In the genomic region with DNA sequence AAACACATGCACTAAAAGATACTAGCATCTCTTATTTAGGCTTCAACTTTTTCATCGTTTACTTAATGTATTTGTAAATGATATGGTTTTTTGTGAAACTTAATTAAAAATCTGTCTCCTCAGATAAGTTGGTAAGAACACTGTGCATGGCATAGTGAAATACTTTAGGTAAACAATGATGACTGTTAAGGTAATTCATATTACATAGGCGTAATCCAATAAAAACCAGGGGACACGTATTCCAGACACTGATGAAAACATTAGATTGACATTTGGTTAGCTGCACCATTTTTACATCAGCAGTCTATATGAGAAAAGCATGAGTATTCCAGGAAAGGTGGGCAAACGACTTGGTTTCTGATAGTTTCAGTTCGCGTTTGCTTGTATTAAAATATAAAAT, we compare ENCODE assay signal across 23 cellular contexts.
A peak's percentile ranks its signal among the peaks of the same experiment; 100 is the strongest.
DNase-seq lines count a peak whose midpoint lies in the region; ATAC-seq and TF ChIP-seq lines count a peak whose summit lies in the region.
"Had no signal": no experiment of that assay in that cellular context is flagged by ENCODE, and none has a peak within 500 bp of the region (broad histone marks: within the 10 kb centered on the region; RNA-seq: fewer than 3 reads in every experiment).

No MANE protein-coding gene starts in this region.

- H3K4me1 ChIP-seq in left ventricle myocardium inferior (peaks cover 68% of the 10 kb centered on the region), right atrium auricular region (peaks cover 0 to 49% of the 10 kb centered on the region in 2 donors), ascending aorta (peaks cover 11 to 33% of the 10 kb centered on the region in 2 donors), uterus (peaks cover 4 to 23% of the 10 kb centered on the region in 2 donors), ovary (ENCODE audit: insufficient read depth) (no peaks in the 10 kb centered on the region), osteoblast (ENCODE audit: insufficient read depth, low read length) (peaks cover 29% of the 10 kb centered on the region)

- H2AFZ ChIP-seq in osteoblast (ENCODE audit: low read length) = no peak overlapping the region

- TF ChIP-seq EP300 in ovary (IDR thresholded peaks at IDR 0.05) = no peak

- H4K20me1 ChIP-seq in osteoblast (ENCODE audit: insufficient read depth, low read length) = peaks cover 42% of the 10 kb centered on the region

- ATAC-seq in left colon (peak; percentile 53), HG03378 (IDR thresholded peaks at IDR 0.05; ENCODE audit: unreplicated experiment) (no peak)
- ATAC-seq: K562; naive thymus-derived CD8-positive, alpha-beta T cell had no signal

- no peak overlapping the region for H3K4me3 ChIP-seq in left ventricle myocardium inferior
- no peak overlapping the region for H3K4me3 ChIP-seq in right atrium auricular region
- H3K4me3 ChIP-seq in ascending aorta = no peak overlapping the region
- no peak overlapping the region for H3K4me3 ChIP-seq in uterus
- H3K4me3 ChIP-seq in ovary = no peak overlapping the region
- H3K4me3 ChIP-seq in osteoblast (ENCODE audit: insufficient read depth, low read length) = no peak overlapping the region
- H3K4me3 ChIP-seq: K562 had no signal

- DNase-seq in left ventricle myocardium inferior (no peak), right atrium auricular region (ENCODE audit: low spot score) (no peak), ascending aorta (ENCODE audit: low spot score in 2 of 2) (no peak), left colon (no peak), uterus (no peak), ovary (no peak), osteoblast (ENCODE audit: insufficient read length, low spot score, missing footprints) (no peak)
- DNase-seq: activated naive CD4-positive, alpha-beta T cell treated with anti-CD3 and anti-CD28 coated beads for 36 hours; C1 segment of cervical spinal cord; dermis blood vessel endothelial cell; DND-41; H9; midbrain; naive thymus-derived CD8-positive, alpha-beta T cell; NCI-H1092 treated with DMSO at 0.1 percent for 48 hours; NCI-H187; NCI-H2227 treated with DMSO at 0.1 percent for 48 hours; NCI-H526 treated with DMSO at 0.1 percent for 48 hours; retina; stimulated activated CD4-positive, alpha-beta T cell treated with anti-CD3 and anti-CD28 coated beads, Interleukin-2, amount 100 ng/mL, for 48 hours; substantia nigra had no signal

- WGBS in ovary, 3 donors = 87 to 91% (median 89%) methylated on average over 6 of the region's 6 CpGs

- intact Hi-C loops in left ventricle myocardium inferior (cut with micrococcal nuclease) (loop anchor here (10.0 kb wide), 1 partner anchor 164 kb away; no protein-coding TSS in a partner anchor), ascending aorta (cut with DNase I) (no loop called here), left colon (cut with DNase I, micrococcal nuclease) (no loop called here), uterus (cut with DNase I; ENCODE audit: low total_unique reads) (no loop called here), ovary (cut with DNase I) (no loop called here)

- no peak overlapping the region for H3K4me2 ChIP-seq in osteoblast (ENCODE audit: insufficient read depth, low read length)

- peak overlapping the region; percentile 49 for H3K27ac ChIP-seq in left ventricle myocardium inferior (replicated peaks)
- H3K27ac ChIP-seq in right atrium auricular region = no peak overlapping the region
- H3K27ac ChIP-seq in ascending aorta = peak overlapping the region; percentile 12 to 64
- H3K27ac ChIP-seq in uterus = peak overlapping the region; percentile 19 to 37
- no peak overlapping the region for H3K27ac ChIP-seq in ovary
- no peak overlapping the region for H3K27ac ChIP-seq in osteoblast (ENCODE audit: low read depth, low read length)

- H3K36me3 ChIP-seq in left ventricle myocardium inferior (peaks cover 11% of the 10 kb centered on the region), right atrium auricular region (peaks cover 8% of the 10 kb centered on the region), ascending aorta (peaks cover 9 to 12% of the 10 kb centered on the region in 2 donors), uterus (no peaks in the 10 kb centered on the region), ovary (no peaks in the 10 kb centered on the region), osteoblast (ENCODE audit: insufficient read depth, low read length) (peaks cover 18% of the 10 kb centered on the region)

- no peak for TF ChIP-seq POLR2A in uterus (IDR thresholded peaks at IDR 0.05)
- TF ChIP-seq POLR2A in ovary (IDR thresholded peaks at IDR 0.05) = no peak

- H3K27me3 ChIP-seq in left ventricle myocardium inferior (ENCODE audit: low read depth) (no peaks in the 10 kb centered on the region), right atrium auricular region (no peaks in the 10 kb centered on the region), ascending aorta (no peaks in the 10 kb centered on the region), uterus (no peaks in the 10 kb centered on the region), ovary (no peaks in the 10 kb centered on the region), osteoblast (ENCODE audit: insufficient read depth, low read length) (no peaks in the 10 kb centered on the region)

- H3K9me3 ChIP-seq in left ventricle myocardium inferior (replicated peaks) (peaks cover 18% of the 10 kb centered on the region), right atrium auricular region (peaks cover 0 to 8% of the 10 kb centered on the region in 2 donors), ascending aorta (peaks cover 0 to 8% of the 10 kb centered on the region in 2 donors), uterus (peaks cover 0 to 3% of the 10 kb centered on the region in 2 donors), ovary (no peaks in the 10 kb centered on the region), osteoblast (ENCODE audit: low read depth, low read length) (no peaks in the 10 kb centered on the region)

- peaks cover 97% of the 10 kb centered on the region for H3K79me2 ChIP-seq in osteoblast (ENCODE audit: insufficient read depth, low read length)

- TF ChIP-seq CTCF in left ventricle myocardium inferior (IDR thresholded peaks at IDR 0.05; ENCODE audit: borderline replicate concordance) = no peak
- TF ChIP-seq CTCF in right atrium auricular region (IDR thresholded peaks at IDR 0.05) = no peak
- no peak for TF ChIP-seq CTCF in ascending aorta (IDR thresholded peaks at IDR 0.05)
- TF ChIP-seq CTCF in uterus (IDR thresholded peaks at IDR 0.05) = no peak
- TF ChIP-seq CTCF in ovary (IDR thresholded peaks at IDR 0.05) = no peak
- no peak for TF ChIP-seq CTCF in osteoblast (IDR thresholded peaks at IDR 0.05; ENCODE audit: extremely low read depth, low read depth, low read length)

Comparison
In these comparisons a context has a peak if more than half of its experiments do, and no peak if none do; other contexts are left out.
1. H3K27ac ChIP-seq: peak in left ventricle myocardium inferior (single experiment), ascending aorta (2 of 2) and uterus (2 of 2); none in right atrium auricular region (0 of 2), ovary (0 of 2) and osteoblast (single experiment).